In the genomic region with DNA sequence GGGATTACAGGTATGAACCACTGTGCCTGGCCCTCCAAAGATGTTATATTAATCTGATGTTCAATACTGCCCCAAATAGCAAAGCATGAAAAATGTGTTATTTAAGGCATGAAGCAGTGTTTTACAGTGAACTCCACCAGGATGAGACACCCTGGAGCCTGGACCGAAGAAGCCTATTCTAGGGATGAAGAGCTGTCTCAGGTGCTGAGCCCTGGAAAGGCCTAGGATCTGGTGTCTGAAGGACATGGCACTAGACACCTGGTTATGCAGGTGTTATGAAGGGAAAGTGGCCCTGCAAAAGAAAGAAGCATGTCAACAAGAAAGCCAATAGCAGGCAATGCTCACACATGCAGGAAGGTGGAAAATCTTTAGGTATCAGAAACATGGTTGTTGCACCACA, we compare ENCODE assay signal across 22 cellular contexts.
DNase-seq lines count a peak whose midpoint lies in the region; ATAC-seq and TF ChIP-seq lines count a peak whose summit lies in the region.
"Had no signal": no experiment of that assay in that cellular context is flagged by ENCODE, and none has a peak within 500 bp of the region (broad histone marks: within the 10 kb centered on the region; RNA-seq: fewer than 3 reads in every experiment).

No MANE protein-coding gene starts in this region.

- 67% methylated on average over 1 of the region's 1 CpG for WGBS in SK-N-SH (ENCODE audit: low lambda C conversion rate)

- no peaks in the 10 kb centered on the region for H3K79me2 ChIP-seq in SK-N-SH (ENCODE audit: insufficient read depth)

- no peak for ATAC-seq in SK-N-SH treated with all-trans-retinoic acid at 6 μM for 48 hours
- no peak for ATAC-seq in GM18858 (IDR thresholded peaks at IDR 0.05; ENCODE audit: unreplicated experiment)
- ATAC-seq: GM12878 had no signal

- H3K27ac ChIP-seq in SK-N-SH (ENCODE audit: low read depth in 2 of 2, low read length in 1 of 2) = peak overlapping the region in 1 of 2 experiments; percentile 36; a peak in 1 of 4 replicates
- H3K27ac ChIP-seq in HEK293 (ENCODE audit: extremely low read depth, low read depth, low read length) = no peak overlapping the region
- H3K27ac ChIP-seq: 22Rv1, BLaER1 had no signal

- H2AFZ ChIP-seq in SK-N-SH (ENCODE audit: low read depth) = no peak overlapping the region

- H4K20me1 ChIP-seq in SK-N-SH (ENCODE audit: insufficient read depth) = no peaks in the 10 kb centered on the region
- H4K20me1 ChIP-seq: BLaER1 had no signal

- CTCF ChIA-PET in SK-N-SH (lab: Yijun Ruan, JAX) = interaction anchor here (1.3 to 1.8 kb wide), 2 partner anchors 90 to 180 kb away, joined by 3 to 4 read pairs; no protein-coding TSS in a partner anchor
- CTCF ChIA-PET in HEK293 (lab: Yijun Ruan, JAX) = no interaction called here

- no peak for TF ChIP-seq RAD21 in SK-N-SH (IDR thresholded peaks at IDR 0.05; ENCODE audit: low read length)

- no peaks in the 10 kb centered on the region for H3K9me2 ChIP-seq in SK-N-SH

- H3F3A ChIP-seq in SK-N-SH (replicated peaks; ENCODE audit: insufficient read depth) = no peaks in the 10 kb centered on the region

- H3K4me2 ChIP-seq in SK-N-SH = no peak overlapping the region
- H3K4me2 ChIP-seq: BLaER1 had no signal

- no peak for TF ChIP-seq CTCF in SK-N-SH (IDR thresholded peaks at IDR 0.05)
- TF ChIP-seq CTCF in HEK293 (tag by site-specific recombination; IDR thresholded peaks at IDR 0.05) = no peak

- H3K4me1 ChIP-seq in SK-N-SH (ENCODE audit: control insufficient read depth in 1 of 2, insufficient read depth in 2 of 2, low read depth in 1 of 2, low read length in 1 of 2) = peaks cover 0 to 25% of the 10 kb centered on the region in 2 experiments; a peak in 2 of 4 replicates
- no peaks in the 10 kb centered on the region for H3K4me1 ChIP-seq in HEK293 (ENCODE audit: control insufficient read depth, insufficient read depth, low read length)

- H3K9me3 ChIP-seq in SK-N-SH = no peaks in the 10 kb centered on the region
- H3K9me3 ChIP-seq in HEK293 (ENCODE audit: control insufficient read depth, insufficient read depth, low read depth, low read length) = no peaks in the 10 kb centered on the region
- H3K9me3 ChIP-seq: BE2C, BLaER1 had no signal

- peaks cover 0 to 10% of the 10 kb centered on the region in 2 experiments for H3K36me3 ChIP-seq in SK-N-SH (replicated peaks in 1 of 2; ENCODE audit: control insufficient read depth in 1 of 2, insufficient read depth in 2 of 2, low read length in 1 of 2)
- H3K36me3 ChIP-seq in HEK293 (ENCODE audit: control insufficient read depth in 2 of 2, insufficient read depth in 1 of 2, low read length in 2 of 2) = no peaks in the 10 kb centered on the region
- H3K36me3 ChIP-seq: BE2C, BLaER1 had no signal

- DNase-seq in SK-N-SH = no peak
- no peak for DNase-seq in activated CD8-positive, alpha-beta memory T cell treated with anti-CD3 and anti-CD28 coated beads, Interleukin-2, amount 50 U/mL, for 4 hours
- DNase-seq: ACHN; BE2C; C1 segment of cervical spinal cord; CD4-positive, alpha-beta memory T cell; CD4-positive, CD25-positive, alpha-beta regulatory T cell; CD8-positive, alpha-beta memory T cell; COR-L47; DMS 273 treated with DMSO at 0.1 percent for 48 hours; DMS153; DMS53; DMS79; DND-41; EL; GDM1 had no signal

- TF ChIP-seq EP300 in SK-N-SH (IDR thresholded peaks at IDR 0.05; ENCODE audit: borderline replicate concordance in 1 of 2, low read depth in 1 of 2, low read length in 1 of 2) = no peak

- POLR2A ChIA-PET in SK-N-SH (lab: Yijun Ruan, JAX) (interaction anchor here (0.6 kb wide), 1 partner anchor 9 kb away, joined by 3 read pairs; no protein-coding TSS in a partner anchor), HEK293 (lab: Yijun Ruan, JAX) (no interaction called here)

- H3K9ac ChIP-seq in SK-N-SH = no peak overlapping the region
- H3K9ac ChIP-seq: BLaER1 had no signal

- no peak overlapping the region for H3K4me3 ChIP-seq in SK-N-SH (ENCODE audit: low read depth in 2 of 2, low read length in 1 of 2)
- no peak overlapping the region for H3K4me3 ChIP-seq in HEK293 (ENCODE audit: low read depth, low read length)
- H3K4me3 ChIP-seq: BLaER1, GM12878 had no signal

- no peaks in the 10 kb centered on the region for H3K27me3 ChIP-seq in SK-N-SH (ENCODE audit: insufficient read depth)
- H3K27me3 ChIP-seq: BE2C, BLaER1 had no signal

TF ChIP-seq in SK-N-SH, 30 proteins besides CTCF, POLR2A, EP300 and RAD21 (continues in another document):
- TF ChIP-seq, protein P1, sequence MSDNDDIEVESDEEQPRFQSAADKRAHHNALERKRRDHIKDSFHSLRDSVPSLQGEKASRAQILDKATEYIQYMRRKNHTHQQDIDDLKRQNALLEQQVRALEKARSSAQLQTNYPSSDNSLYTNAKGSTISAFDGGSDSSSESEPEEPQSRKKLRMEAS (IDR thresholded peaks at IDR 0.05; ENCODE audit: low read depth) = no peak

TF ChIP-seq in SK-N-SH treated with all-trans-retinoic acid at 6 μM for 48 hours, 23 proteins besides CTCF, POLR2A, EP300 and RAD21 (continues in another document):
- TF ChIP-seq SNAI2 (CRISPR knock-in tag; IDR thresholded peaks at IDR 0.05) (no peak), CSDC2 (CRISPR knock-in tag; IDR thresholded peaks at IDR 0.05) (no peak), RARB (CRISPR knock-in tag; IDR thresholded peaks at IDR 0.05) (no peak), ZNF70 (CRISPR knock-in tag; IDR thresholded peaks at IDR 0.05) (no peak), TCF4 (CRISPR knock-in tag; IDR thresholded peaks at IDR 0.05; ENCODE audit: borderline replicate concordance) (no peak), TOX (CRISPR knock-in tag; IDR thresholded peaks at IDR 0.05; ENCODE audit: borderline replicate concordance) (no peak), ZNF8 (CRISPR knock-in tag; IDR thresholded peaks at IDR 0.05) (no peak), ZFP30 (CRISPR knock-in tag; IDR thresholded peaks at IDR 0.05) (no peak), ARNTL (CRISPR knock-in tag; IDR thresholded peaks at IDR 0.05; ENCODE audit: borderline replicate concordance, low read depth) (no peak), ZC3H10 (CRISPR knock-in tag; IDR thresholded peaks at IDR 0.05) (no peak), BACH2 (CRISPR knock-in tag; IDR thresholded peaks at IDR 0.05; ENCODE audit: borderline replicate concordance) (no peak)
- TF ChIP-seq, protein P2, sequence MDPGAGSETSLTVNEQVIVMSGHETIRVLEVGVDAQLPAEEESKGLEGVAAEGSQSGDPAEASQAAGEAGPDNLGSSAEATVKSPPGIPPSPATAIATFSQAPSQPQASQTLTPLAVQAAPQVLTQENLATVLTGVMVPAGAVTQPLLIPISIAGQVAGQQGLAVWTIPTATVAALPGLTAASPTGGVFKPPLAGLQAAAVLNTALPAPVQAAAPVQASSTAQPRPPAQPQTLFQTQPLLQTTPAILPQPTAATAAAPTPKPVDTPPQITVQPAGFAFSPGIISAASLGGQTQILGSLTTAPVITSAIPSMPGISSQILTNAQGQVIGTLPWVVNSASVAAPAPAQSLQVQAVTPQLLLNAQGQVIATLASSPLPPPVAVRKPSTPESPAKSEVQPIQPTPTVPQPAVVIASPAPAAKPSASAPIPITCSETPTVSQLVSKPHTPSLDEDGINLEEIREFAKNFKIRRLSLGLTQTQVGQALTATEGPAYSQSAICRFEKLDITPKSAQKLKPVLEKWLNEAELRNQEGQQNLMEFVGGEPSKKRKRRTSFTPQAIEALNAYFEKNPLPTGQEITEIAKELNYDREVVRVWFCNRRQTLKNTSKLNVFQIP (CRISPR knock-in tag; IDR thresholded peaks at IDR 0.05; ENCODE audit: borderline replicate concordance, low read depth) = no peak

TF ChIP-seq in HEK293, 187 proteins besides CTCF, POLR2A, EP300 and RAD21:
- TF ChIP-seq, protein P3, sequence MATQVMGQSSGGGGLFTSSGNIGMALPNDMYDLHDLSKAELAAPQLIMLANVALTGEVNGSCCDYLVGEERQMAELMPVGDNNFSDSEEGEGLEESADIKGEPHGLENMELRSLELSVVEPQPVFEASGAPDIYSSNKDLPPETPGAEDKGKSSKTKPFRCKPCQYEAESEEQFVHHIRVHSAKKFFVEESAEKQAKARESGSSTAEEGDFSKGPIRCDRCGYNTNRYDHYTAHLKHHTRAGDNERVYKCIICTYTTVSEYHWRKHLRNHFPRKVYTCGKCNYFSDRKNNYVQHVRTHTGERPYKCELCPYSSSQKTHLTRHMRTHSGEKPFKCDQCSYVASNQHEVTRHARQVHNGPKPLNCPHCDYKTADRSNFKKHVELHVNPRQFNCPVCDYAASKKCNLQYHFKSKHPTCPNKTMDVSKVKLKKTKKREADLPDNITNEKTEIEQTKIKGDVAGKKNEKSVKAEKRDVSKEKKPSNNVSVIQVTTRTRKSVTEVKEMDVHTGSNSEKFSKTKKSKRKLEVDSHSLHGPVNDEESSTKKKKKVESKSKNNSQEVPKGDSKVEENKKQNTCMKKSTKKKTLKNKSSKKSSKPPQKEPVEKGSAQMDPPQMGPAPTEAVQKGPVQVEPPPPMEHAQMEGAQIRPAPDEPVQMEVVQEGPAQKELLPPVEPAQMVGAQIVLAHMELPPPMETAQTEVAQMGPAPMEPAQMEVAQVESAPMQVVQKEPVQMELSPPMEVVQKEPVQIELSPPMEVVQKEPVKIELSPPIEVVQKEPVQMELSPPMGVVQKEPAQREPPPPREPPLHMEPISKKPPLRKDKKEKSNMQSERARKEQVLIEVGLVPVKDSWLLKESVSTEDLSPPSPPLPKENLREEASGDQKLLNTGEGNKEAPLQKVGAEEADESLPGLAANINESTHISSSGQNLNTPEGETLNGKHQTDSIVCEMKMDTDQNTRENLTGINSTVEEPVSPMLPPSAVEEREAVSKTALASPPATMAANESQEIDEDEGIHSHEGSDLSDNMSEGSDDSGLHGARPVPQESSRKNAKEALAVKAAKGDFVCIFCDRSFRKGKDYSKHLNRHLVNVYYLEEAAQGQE (tag by site-specific recombination; IDR thresholded peaks at IDR 0.05) = peak; percentile 46; the same call in 1 of the 2 replicates
- no peak for TF ChIP-seq ZNF140 (tag by site-specific recombination; IDR thresholded peaks at IDR 0.05)
